Comparison of ENCODE assay signal across 1 cellular context in the genomic region with DNA sequence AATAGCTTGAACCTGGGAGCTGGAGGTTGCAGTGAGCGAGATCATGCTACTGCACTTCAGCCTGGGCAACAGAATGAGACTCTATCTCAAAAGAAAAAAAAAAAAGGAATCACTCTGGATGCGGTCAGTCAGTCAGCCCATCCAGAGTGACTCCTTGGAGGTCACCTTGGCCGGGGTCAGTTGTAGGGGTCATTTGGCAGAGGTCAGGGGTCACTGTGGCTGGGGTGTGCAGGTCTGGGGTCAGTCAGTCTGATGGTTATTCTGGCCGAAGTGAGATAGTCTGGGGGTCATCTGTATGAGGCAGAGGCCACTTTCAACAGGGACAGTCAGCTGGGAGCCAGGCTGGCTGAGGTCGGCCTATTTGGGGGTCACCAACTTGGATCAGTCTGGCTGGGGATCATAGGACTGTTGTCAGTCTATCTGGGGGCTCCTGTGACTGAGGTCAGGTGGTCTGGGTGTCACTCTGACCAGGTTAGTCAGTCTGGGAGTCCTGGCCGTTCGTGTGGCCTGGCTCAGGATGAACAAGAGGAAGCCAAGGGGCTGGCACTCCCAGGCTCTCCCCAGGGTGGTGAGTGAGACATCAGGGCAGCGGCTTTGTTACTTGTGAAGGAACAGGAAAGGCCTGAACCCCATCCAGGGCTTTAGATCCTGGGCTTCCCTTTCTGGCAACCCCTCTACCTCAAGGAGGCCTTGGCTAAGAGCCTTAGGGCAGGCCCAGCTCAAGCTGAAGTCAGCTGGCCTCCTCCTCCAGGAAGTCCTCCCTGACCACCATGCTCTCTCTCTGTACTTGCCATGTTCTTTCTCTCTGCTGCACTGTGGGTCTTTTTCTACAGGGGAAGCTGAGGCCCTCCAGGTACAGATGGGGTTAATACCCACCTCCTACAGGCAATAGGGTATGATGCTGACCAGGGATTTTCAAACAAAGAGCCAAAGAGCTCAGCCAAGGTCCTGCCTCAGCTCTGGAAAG.
TF ChIP-seq lines count a peak whose summit lies in the region.

No MANE protein-coding gene starts in this region.

TF ChIP-seq in GM23338, 12 proteins besides CTCF, POLR2A, EP300 and RAD21 (continued from another document):
- TF ChIP-seq, protein P1, sequence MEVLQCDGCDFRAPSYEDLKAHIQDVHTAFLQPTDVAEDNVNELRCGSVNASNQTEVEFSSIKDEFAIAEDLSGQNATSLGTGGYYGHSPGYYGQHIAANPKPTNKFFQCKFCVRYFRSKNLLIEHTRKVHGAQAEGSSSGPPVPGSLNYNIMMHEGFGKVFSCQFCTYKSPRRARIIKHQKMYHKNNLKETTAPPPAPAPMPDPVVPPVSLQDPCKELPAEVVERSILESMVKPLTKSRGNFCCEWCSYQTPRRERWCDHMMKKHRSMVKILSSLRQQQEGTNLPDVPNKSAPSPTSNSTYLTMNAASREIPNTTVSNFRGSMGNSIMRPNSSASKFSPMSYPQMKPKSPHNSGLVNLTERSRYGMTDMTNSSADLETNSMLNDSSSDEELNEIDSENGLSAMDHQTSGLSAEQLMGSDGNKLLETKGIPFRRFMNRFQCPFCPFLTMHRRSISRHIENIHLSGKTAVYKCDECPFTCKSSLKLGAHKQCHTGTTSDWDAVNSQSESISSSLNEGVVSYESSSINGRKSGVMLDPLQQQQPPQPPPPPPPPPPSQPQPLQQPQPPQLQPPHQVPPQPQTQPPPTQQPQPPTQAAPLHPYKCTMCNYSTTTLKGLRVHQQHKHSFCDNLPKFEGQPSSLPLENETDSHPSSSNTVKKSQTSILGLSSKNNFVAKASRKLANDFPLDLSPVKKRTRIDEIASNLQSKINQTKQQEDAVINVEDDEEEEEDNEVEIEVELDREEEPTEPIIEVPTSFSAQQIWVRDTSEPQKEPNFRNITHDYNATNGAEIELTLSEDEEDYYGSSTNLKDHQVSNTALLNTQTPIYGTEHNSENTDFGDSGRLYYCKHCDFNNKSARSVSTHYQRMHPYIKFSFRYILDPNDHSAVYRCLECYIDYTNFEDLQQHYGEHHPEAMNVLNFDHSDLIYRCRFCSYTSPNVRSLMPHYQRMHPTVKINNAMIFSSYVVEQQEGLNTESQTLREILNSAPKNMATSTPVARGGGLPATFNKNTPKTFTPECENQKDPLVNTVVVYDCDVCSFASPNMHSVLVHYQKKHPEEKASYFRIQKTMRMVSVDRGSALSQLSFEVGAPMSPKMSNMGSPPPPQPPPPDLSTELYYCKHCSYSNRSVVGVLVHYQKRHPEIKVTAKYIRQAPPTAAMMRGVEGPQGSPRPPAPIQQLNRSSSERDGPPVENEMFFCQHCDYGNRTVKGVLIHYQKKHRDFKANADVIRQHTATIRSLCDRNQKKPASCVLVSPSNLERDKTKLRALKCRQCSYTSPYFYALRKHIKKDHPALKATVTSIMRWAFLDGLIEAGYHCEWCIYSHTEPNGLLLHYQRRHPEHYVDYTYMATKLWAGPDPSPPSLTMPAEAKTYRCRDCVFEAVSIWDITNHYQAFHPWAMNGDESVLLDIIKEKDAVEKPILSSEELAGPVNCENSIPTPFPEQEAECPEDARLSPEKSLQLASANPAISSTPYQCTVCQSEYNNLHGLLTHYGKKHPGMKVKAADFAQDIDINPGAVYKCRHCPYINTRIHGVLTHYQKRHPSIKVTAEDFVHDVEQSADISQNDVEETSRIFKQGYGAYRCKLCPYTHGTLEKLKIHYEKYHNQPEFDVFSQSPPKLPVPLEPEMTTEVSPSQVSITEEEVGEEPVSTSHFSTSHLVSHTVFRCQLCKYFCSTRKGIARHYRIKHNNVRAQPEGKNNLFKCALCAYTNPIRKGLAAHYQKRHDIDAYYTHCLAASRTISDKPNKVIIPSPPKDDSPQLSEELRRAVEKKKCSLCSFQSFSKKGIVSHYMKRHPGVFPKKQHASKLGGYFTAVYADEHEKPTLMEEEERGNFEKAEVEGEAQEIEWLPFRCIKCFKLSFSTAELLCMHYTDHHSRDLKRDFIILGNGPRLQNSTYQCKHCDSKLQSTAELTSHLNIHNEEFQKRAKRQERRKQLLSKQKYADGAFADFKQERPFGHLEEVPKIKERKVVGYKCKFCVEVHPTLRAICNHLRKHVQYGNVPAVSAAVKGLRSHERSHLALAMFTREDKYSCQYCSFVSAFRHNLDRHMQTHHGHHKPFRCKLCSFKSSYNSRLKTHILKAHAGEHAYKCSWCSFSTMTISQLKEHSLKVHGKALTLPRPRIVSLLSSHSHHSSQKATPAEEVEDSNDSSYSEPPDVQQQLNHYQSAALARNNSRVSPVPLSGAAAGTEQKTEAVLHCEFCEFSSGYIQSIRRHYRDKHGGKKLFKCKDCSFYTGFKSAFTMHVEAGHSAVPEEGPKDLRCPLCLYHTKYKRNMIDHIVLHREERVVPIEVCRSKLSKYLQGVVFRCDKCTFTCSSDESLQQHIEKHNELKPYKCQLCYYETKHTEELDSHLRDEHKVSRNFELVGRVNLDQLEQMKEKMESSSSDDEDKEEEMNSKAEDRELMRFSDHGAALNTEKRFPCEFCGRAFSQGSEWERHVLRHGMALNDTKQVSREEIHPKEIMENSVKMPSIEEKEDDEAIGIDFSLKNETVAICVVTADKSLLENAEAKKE (CRISPR knock-in tag; IDR thresholded peaks at IDR 0.05): no peak
- TF ChIP-seq, protein P2, sequence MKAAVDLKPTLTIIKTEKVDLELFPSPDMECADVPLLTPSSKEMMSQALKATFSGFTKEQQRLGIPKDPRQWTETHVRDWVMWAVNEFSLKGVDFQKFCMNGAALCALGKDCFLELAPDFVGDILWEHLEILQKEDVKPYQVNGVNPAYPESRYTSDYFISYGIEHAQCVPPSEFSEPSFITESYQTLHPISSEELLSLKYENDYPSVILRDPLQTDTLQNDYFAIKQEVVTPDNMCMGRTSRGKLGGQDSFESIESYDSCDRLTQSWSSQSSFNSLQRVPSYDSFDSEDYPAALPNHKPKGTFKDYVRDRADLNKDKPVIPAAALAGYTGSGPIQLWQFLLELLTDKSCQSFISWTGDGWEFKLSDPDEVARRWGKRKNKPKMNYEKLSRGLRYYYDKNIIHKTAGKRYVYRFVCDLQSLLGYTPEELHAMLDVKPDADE (IDR thresholded peaks at IDR 0.05): no peak
- TF ChIP-seq, protein P3, sequence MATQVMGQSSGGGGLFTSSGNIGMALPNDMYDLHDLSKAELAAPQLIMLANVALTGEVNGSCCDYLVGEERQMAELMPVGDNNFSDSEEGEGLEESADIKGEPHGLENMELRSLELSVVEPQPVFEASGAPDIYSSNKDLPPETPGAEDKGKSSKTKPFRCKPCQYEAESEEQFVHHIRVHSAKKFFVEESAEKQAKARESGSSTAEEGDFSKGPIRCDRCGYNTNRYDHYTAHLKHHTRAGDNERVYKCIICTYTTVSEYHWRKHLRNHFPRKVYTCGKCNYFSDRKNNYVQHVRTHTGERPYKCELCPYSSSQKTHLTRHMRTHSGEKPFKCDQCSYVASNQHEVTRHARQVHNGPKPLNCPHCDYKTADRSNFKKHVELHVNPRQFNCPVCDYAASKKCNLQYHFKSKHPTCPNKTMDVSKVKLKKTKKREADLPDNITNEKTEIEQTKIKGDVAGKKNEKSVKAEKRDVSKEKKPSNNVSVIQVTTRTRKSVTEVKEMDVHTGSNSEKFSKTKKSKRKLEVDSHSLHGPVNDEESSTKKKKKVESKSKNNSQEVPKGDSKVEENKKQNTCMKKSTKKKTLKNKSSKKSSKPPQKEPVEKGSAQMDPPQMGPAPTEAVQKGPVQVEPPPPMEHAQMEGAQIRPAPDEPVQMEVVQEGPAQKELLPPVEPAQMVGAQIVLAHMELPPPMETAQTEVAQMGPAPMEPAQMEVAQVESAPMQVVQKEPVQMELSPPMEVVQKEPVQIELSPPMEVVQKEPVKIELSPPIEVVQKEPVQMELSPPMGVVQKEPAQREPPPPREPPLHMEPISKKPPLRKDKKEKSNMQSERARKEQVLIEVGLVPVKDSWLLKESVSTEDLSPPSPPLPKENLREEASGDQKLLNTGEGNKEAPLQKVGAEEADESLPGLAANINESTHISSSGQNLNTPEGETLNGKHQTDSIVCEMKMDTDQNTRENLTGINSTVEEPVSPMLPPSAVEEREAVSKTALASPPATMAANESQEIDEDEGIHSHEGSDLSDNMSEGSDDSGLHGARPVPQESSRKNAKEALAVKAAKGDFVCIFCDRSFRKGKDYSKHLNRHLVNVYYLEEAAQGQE (IDR thresholded peaks at IDR 0.05; ENCODE audit: unreplicated experiment): no peak
- no peak for TF ChIP-seq STAT1 (IDR thresholded peaks at IDR 0.05; ENCODE audit: unreplicated experiment)
- no peak for TF ChIP-seq CREB1 (CRISPR knock-in tag; IDR thresholded peaks at IDR 0.05; ENCODE audit: low read depth)
- TF ChIP-seq NANOG (IDR thresholded peaks at IDR 0.05; ENCODE audit: borderline replicate concordance): no peak
